ENCODE assay signal across 15 cellular contexts in the genomic region with DNA sequence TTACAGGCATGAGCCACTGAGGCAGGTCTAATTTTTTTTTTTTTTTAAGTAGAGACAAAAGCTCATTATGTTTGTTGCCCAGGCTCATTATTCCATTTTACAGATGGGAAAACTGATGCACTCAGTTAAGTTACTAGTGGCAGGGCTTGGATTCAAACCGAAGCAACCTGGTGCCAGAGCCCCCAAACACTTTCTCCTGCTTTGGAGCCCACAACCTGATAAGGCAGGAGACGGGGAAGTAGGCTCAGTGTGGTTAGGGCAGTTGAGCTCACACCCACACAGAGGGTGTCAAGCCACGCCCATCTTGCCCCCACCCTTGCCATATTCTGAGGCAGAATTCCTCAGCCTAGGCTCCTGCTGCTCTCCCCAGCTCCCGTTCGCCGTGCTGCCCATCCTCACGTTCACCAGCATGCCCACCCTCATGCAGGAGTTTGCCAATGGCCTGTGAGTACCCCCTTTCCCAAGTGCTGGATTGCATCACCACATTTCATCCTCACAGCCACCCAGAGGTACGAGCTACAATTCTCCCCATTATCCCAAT. TPM values are rescaled to one million over a fixed set of nuclear protein-coding genes. Genes with fewer than 3 reads are reported as not detected.
DNase-seq lines count a peak whose midpoint lies in the region; ATAC-seq and TF ChIP-seq lines count a peak whose summit lies in the region.
"Had no signal": no experiment of that assay in that cellular context is flagged by ENCODE, and none has a peak within 500 bp of the region (broad histone marks: within the 10 kb centered on the region; RNA-seq: fewer than 3 reads in every experiment).

No MANE protein-coding gene starts in this region.

- RAD21 ChIA-PET in HCT116 (lab: Charles Lee; ENCODE audit: low non-redundant PET in 1 of 2, low total read pairs in 2 of 2, uncharacterized antibody in 2 of 2, unreplicated experiment in 2 of 2) = no interaction called here

- peaks cover 24 to 48% of the 10 kb centered on the region in 2 experiments for H3K4me1 ChIP-seq in HCT116 (ENCODE audit: control insufficient read depth in 1 of 2, insufficient read depth in 2 of 2, low read length in 2 of 2)
- H3K4me1 ChIP-seq in mucosa of stomach (ENCODE audit: control insufficient read depth, insufficient read depth, low read length) = peaks cover 41% of the 10 kb centered on the region

- H3K36me3 ChIP-seq in HCT116 (ENCODE audit: control insufficient read depth in 1 of 2, insufficient read depth in 2 of 2, low read length in 2 of 2) (no peaks in the 10 kb centered on the region), mucosa of stomach (ENCODE audit: control insufficient read depth, insufficient read depth, low read length) (no peaks in the 10 kb centered on the region)
- H3K36me3 ChIP-seq: pancreas, thoracic aorta had no signal

- no peaks in the 10 kb centered on the region for H3K27me3 Mint-ChIP-seq in T-helper 2 cell treated with Interferon-gamma antibody and Interleukin-4, amounts not matched to agents 5 μg/mL and 100 μg/mL, for 36 hours (ENCODE audit: low read depth)
- peaks cover 4% of the 10 kb centered on the region for H3K27me3 Mint-ChIP-seq in activated T-helper 1 cell treated with anti-CD3 and anti-CD28 coated beads, Interleukin-12 subunit alpha, Interleukin-12 subunit beta, Interleukin-2, Interleukin-4 antibody, amounts not matched to agents 30 ng/mL and 10 ng/mL and 1 ng/mL, durations not matched to agents 14 hours and 24 hours and 36 hours (ENCODE audit: insufficient read depth)
- peaks cover 2% of the 10 kb centered on the region; the same call in 1 of the 2 replicates for H3K27me3 Mint-ChIP-seq in HFFc6 (ENCODE audit: insufficient read depth)

- no peaks in the 10 kb centered on the region for H4K20me1 ChIP-seq in HCT116 (ENCODE audit: insufficient read depth)

- H3K36me3 Mint-ChIP-seq in T-helper 2 cell treated with Interferon-gamma antibody and Interleukin-4, amounts not matched to agents 5 μg/mL and 100 μg/mL, for 36 hours (ENCODE audit: low read depth) = no peaks in the 10 kb centered on the region
- no peaks in the 10 kb centered on the region for H3K36me3 Mint-ChIP-seq in activated T-helper 1 cell treated with anti-CD3 and anti-CD28 coated beads, Interleukin-12 subunit alpha, Interleukin-12 subunit beta, Interleukin-2, Interleukin-4 antibody, amounts not matched to agents 30 ng/mL and 10 ng/mL and 1 ng/mL, durations not matched to agents 14 hours and 24 hours and 36 hours (ENCODE audit: low read depth)
- H3K36me3 Mint-ChIP-seq in HFFc6 (ENCODE audit: low read depth) = no peaks in the 10 kb centered on the region

- no peak overlapping the region for H3K9ac ChIP-seq in HCT116 (ENCODE audit: low read length)
- H3K9ac ChIP-seq in mucosa of stomach (ENCODE audit: low read length) = peak overlapping the region; percentile 18

- TF ChIP-seq CTCF in HCT116 (IDR thresholded peaks at IDR 0.05 in 2 of 3, conservative IDR thresholded peaks at IDR 0.05 in 1 of 3; ENCODE audit: borderline replicate concordance in 1 of 3, insufficient read depth in 1 of 3, low read depth in 2 of 3, low read length in 2 of 3) = no peak
- no peak for TF ChIP-seq CTCF in HFFc6 (IDR thresholded peaks at IDR 0.05)

- DNase-seq in NK-92 treated with Interleukin-12 subunit alpha and Interleukin-12 subunit beta, amount 100 ng/mL, for 24 hours (lab: John Stamatoyannopoulos, UW) = peak; percentile 26
- DNase-seq in NK-92 (lab: John Stamatoyannopoulos, UW; ENCODE audit: unreplicated experiment) (no peak), HCT116 (ENCODE audit: low read depth, low spot score) (no peak), HFFc6 (no peak)
- no peak for DNase-seq in T-helper 2 cell treated with Interferon-gamma antibody and Interleukin-4, amounts not matched to agents 5 μg/mL and 100 μg/mL, for 36 hours (ENCODE audit: low spot score)
- no peak for DNase-seq in activated T-helper 1 cell treated with anti-CD3 and anti-CD28 coated beads, Interleukin-12 subunit alpha, Interleukin-12 subunit beta, Interleukin-2, Interleukin-4 antibody, amounts not matched to agents 30 ng/mL and 10 ng/mL and 1 ng/mL, durations not matched to agents 14 hours and 24 hours and 36 hours (ENCODE audit: low spot score)
- DNase-seq: 8988T, Calu3 had no signal

- H3K27ac Mint-ChIP-seq in T-helper 2 cell treated with Interferon-gamma antibody and Interleukin-4, amounts not matched to agents 5 μg/mL and 100 μg/mL, for 36 hours = peak overlapping the region; percentile 41
- no peak overlapping the region for H3K27ac Mint-ChIP-seq in activated T-helper 1 cell treated with anti-CD3 and anti-CD28 coated beads, Interleukin-12 subunit alpha, Interleukin-12 subunit beta, Interleukin-2, Interleukin-4 antibody, amounts not matched to agents 30 ng/mL and 10 ng/mL and 1 ng/mL, durations not matched to agents 14 hours and 24 hours and 36 hours
- H3K27ac Mint-ChIP-seq in HFFc6 = no peak overlapping the region

- no peak for ATAC-seq in HCT116
- no peak for ATAC-seq in HG03439 (IDR thresholded peaks at IDR 0.05; ENCODE audit: unreplicated experiment)
- ATAC-seq: pancreas had no signal

- H3K9me3 Mint-ChIP-seq in T-helper 2 cell treated with Interferon-gamma antibody and Interleukin-4, amounts not matched to agents 5 μg/mL and 100 μg/mL, for 36 hours = no peaks in the 10 kb centered on the region
- H3K9me3 Mint-ChIP-seq in activated T-helper 1 cell treated with anti-CD3 and anti-CD28 coated beads, Interleukin-12 subunit alpha, Interleukin-12 subunit beta, Interleukin-2, Interleukin-4 antibody, amounts not matched to agents 30 ng/mL and 10 ng/mL and 1 ng/mL, durations not matched to agents 14 hours and 24 hours and 36 hours = no peaks in the 10 kb centered on the region
- no peaks in the 10 kb centered on the region for H3K9me3 Mint-ChIP-seq in HFFc6

- no peaks in the 10 kb centered on the region for H3K27me3 ChIP-seq in HCT116 (ENCODE audit: insufficient read depth, low read length)
- H3K27me3 ChIP-seq in mucosa of stomach (ENCODE audit: control insufficient read depth, insufficient read depth, low read length) = no peaks in the 10 kb centered on the region
- H3K27me3 ChIP-seq: pancreas had no signal

- H3K27ac ChIP-seq in HCT116 (ENCODE audit: low read depth, low read length) = no peak overlapping the region
- H3K27ac ChIP-seq: pancreas, thoracic aorta had no signal

- no peaks in the 10 kb centered on the region for H3K9me2 ChIP-seq in HCT116 (ENCODE audit: insufficient read depth)

- no peak for TF ChIP-seq RAD21 in HCT116 (IDR thresholded peaks at IDR 0.05; ENCODE audit: low read depth)

- intact Hi-C loops in HCT116 (cut with micrococcal nuclease) = no loop called here
- intact Hi-C loops in activated T-helper 1 cell treated with anti-CD3 and anti-CD28 coated beads, Interleukin-12 subunit alpha, Interleukin-12 subunit beta, Interleukin-2, Interleukin-4 antibody, amounts not matched to agents 30 ng/mL and 10 ng/mL and 1 ng/mL, durations not matched to agents 14 hours and 24 hours and 36 hours (cut with micrococcal nuclease) = loop anchor here (2.0 to 10.0 kb wide), 2 partner anchors 25 to 209 kb away; no protein-coding TSS in a partner anchor

- CTCF ChIA-PET in HCT116 (lab: Charles Lee) = interaction anchor here (0.7 to 1.5 kb wide), 6 partner anchors 92 to 122 kb away, joined by 3 to 4 read pairs (median 4); no protein-coding TSS in a partner anchor

- H3K4me3 ChIP-seq in HCT116 (replicated peaks in 1 of 2; ENCODE audit: low read depth in 1 of 2, low read length in 2 of 2) (no peak overlapping the region), mucosa of stomach (ENCODE audit: low read length) (no peak overlapping the region)
- H3K4me3 ChIP-seq: pancreas, thoracic aorta had no signal

- TF ChIP-seq POLR2A in HCT116 (IDR thresholded peaks at IDR 0.05; ENCODE audit: borderline replicate concordance, extremely low read depth, insufficient read depth, insufficient read length) = no peak

- no peak overlapping the region for H2AFZ ChIP-seq in HCT116 (ENCODE audit: low read depth, low read length, poor library complexity, severe bottlenecking)

- peaks cover 4% of the 10 kb centered on the region; the same call in 1 of the 2 replicates for H3K79me2 ChIP-seq in HCT116 (ENCODE audit: insufficient read depth, low read length)

- H3K4me1 Mint-ChIP-seq in T-helper 2 cell treated with Interferon-gamma antibody and Interleukin-4, amounts not matched to agents 5 μg/mL and 100 μg/mL, for 36 hours (ENCODE audit: low read depth) = peaks cover 38% of the 10 kb centered on the region
- H3K4me1 Mint-ChIP-seq in activated T-helper 1 cell treated with anti-CD3 and anti-CD28 coated beads, Interleukin-12 subunit alpha, Interleukin-12 subunit beta, Interleukin-2, Interleukin-4 antibody, amounts not matched to agents 30 ng/mL and 10 ng/mL and 1 ng/mL, durations not matched to agents 14 hours and 24 hours and 36 hours (ENCODE audit: low read depth) = peaks cover 40% of the 10 kb centered on the region
- peaks cover 27% of the 10 kb centered on the region for H3K4me1 Mint-ChIP-seq in HFFc6 (ENCODE audit: low read depth)

- POLR2A ChIA-PET in HCT116 (lab: Charles Lee) = interaction anchor here (0.6 to 1.2 kb wide), 3 partner anchors 107 to 124 kb away, joined by 3 to 9 read pairs (median 5); a partner anchor contains a TSS

- H3K4me2 ChIP-seq in HCT116 (ENCODE audit: low read length) = peak overlapping the region; percentile 90; the same call in 1 of the 2 replicates

- H3K4me3 Mint-ChIP-seq in T-helper 2 cell treated with Interferon-gamma antibody and Interleukin-4, amounts not matched to agents 5 μg/mL and 100 μg/mL, for 36 hours = peak overlapping the region; percentile 43
- no peak overlapping the region for H3K4me3 Mint-ChIP-seq in activated T-helper 1 cell treated with anti-CD3 and anti-CD28 coated beads, Interleukin-12 subunit alpha, Interleukin-12 subunit beta, Interleukin-2, Interleukin-4 antibody, amounts not matched to agents 30 ng/mL and 10 ng/mL and 1 ng/mL, durations not matched to agents 14 hours and 24 hours and 36 hours
- H3K4me3 Mint-ChIP-seq in HFFc6 = no peak overlapping the region

- no peaks in the 10 kb centered on the region for H3K9me3 ChIP-seq in HCT116 (ENCODE audit: control insufficient read depth in 1 of 2, insufficient read depth in 1 of 2, low read depth in 1 of 2, low read length in 2 of 2)
- no peaks in the 10 kb centered on the region for H3K9me3 ChIP-seq in mucosa of stomach (ENCODE audit: control insufficient read depth, low read length)
- H3K9me3 ChIP-seq: pancreas, thoracic aorta had no signal

- no TSS peak for BruUV-seq in HCT116 (replicated peaks; lab: Mats Ljungman, UMichigan)

RNA-seq across cellular contexts. Expression of a gene that starts 5.8 kb away (rescaled TPM):
- total RNA-seq in HCT116 (2021; ENCODE audit: unreplicated experiment) = 90.7 TPM
- polyA plus RNA-seq in HCT116 (2012) = 79.4 and 89.3 TPM in 2 replicates
- 105 and 106 TPM in 2 replicates for total RNA-seq in activated T-helper 1 cell treated with anti-CD3 and anti-CD28 coated beads, Interleukin-12 subunit alpha, Interleukin-12 subunit beta, Interleukin-2, Interleukin-4 antibody, amounts not matched to agents 30 ng/mL and 10 ng/mL and 1 ng/mL, durations not matched to agents 14 hours and 24 hours and 36 hours
- 10 to 100 TPM; 72.0 to 82.0 (median 75.5) TPM for total RNA-seq in HFFc6 (2021; fragmentation: NEBNext Ultra II Directional; extraction: Animal tissue kit (Norgen Biotek cat#: 25700))

RNA-seq across cellular contexts. Expression of a gene that starts 11.7 kb away (rescaled TPM):
- 0.42 TPM for total RNA-seq in HCT116 (2021; ENCODE audit: unreplicated experiment)
- polyA plus RNA-seq in HCT116 (2012) = 0.30 and 0.51 TPM in 2 replicates
- total RNA-seq in activated T-helper 1 cell treated with anti-CD3 and anti-CD28 coated beads, Interleukin-12 subunit alpha, Interleukin-12 subunit beta, Interleukin-2, Interleukin-4 antibody, amounts not matched to agents 30 ng/mL and 10 ng/mL and 1 ng/mL, durations not matched to agents 14 hours and 24 hours and 36 hours = 0.05 and 0.27 TPM in 2 replicates
- under 1 TPM; 0.05 to 0.16 (median 0.11) TPM for total RNA-seq in HFFc6 (2021; fragmentation: NEBNext Ultra II Directional; extraction: Animal tissue kit (Norgen Biotek cat#: 25700))
- total RNA-seq: Calu3 had no signal

RNA-seq across cellular contexts. Expression of a gene that starts 25.1 kb away (rescaled TPM):
- 0.49 TPM for total RNA-seq in HCT116 (2021; ENCODE audit: unreplicated experiment)
- 0.06 and 0.17 TPM in 2 replicates for polyA plus RNA-seq in HCT116 (2012)
- total RNA-seq in activated T-helper 1 cell treated with anti-CD3 and anti-CD28 coated beads, Interleukin-12 subunit alpha, Interleukin-12 subunit beta, Interleukin-2, Interleukin-4 antibody, amounts not matched to agents 30 ng/mL and 10 ng/mL and 1 ng/mL, durations not matched to agents 14 hours and 24 hours and 36 hours = not detected in 2 replicates
- not detected for total RNA-seq in HFFc6 (2021; fragmentation: NEBNext Ultra II Directional; extraction: Animal tissue kit (Norgen Biotek cat#: 25700))
- total RNA-seq: LHCN-M2; lung microvascular endothelial cell; T-helper 1 cell treated with Interleukin-12 subunit alpha and Interleukin-12 subunit beta and Interleukin-4 antibody, amounts not matched to agents 30 ng/mL and 1 ng/mL, for 36 hours had no signal

RNA-seq across cellular contexts. Expression of a gene that starts 37.2 kb away (rescaled TPM):
- 0.57 TPM for total RNA-seq in HCT116 (2021; ENCODE audit: unreplicated experiment)
- 0.27 and 0.34 TPM in 2 replicates for polyA plus RNA-seq in HCT116 (2012)
- not detected in 2 replicates for total RNA-seq in activated T-helper 1 cell treated with anti-CD3 and anti-CD28 coated beads, Interleukin-12 subunit alpha, Interleukin-12 subunit beta, Interleukin-2, Interleukin-4 antibody, amounts not matched to agents 30 ng/mL and 10 ng/mL and 1 ng/mL, durations not matched to agents 14 hours and 24 hours and 36 hours
- total RNA-seq in HFFc6 (2021; fragmentation: NEBNext Ultra II Directional; extraction: Animal tissue kit (Norgen Biotek cat#: 25700)) = not detected
- total RNA-seq: Calu3; LHCN-M2; lung microvascular endothelial cell; T-helper 1 cell treated with Interleukin-12 subunit alpha and Interleukin-12 subunit beta and Interleukin-4 antibody, amounts not matched to agents 30 ng/mL and 1 ng/mL, for 36 hours; thoracic aorta had no signal
